Comparison of ENCODE assay signal across 28 cellular contexts in genomic region chr3:14153663-14154062, GRCh38.
"Had no signal": no experiment of that assay in that cellular context is flagged by ENCODE, and none has a peak within 500 bp of the region (broad histone marks: within the 10 kb centered on the region; RNA-seq: fewer than 3 reads in every experiment).

No MANE protein-coding gene starts in this region.

- H3K27me3 ChIP-seq: gastrocnemius medialis, ovary, sigmoid colon, thyroid gland, upper lobe of left lung had no signal

- H3K4me1 Mint-ChIP-seq: mesothelial cell of epicardium had no signal

- DNase-seq: activated CD4-positive, alpha-beta memory T cell treated with anti-CD3 and anti-CD28 coated beads for 36 hours; activated CD4-positive, alpha-beta T cell treated with anti-CD3 and anti-CD28 coated beads, Interleukin-2, amount 10 ng/mL, durations not matched to agents 24 days and 14 days; activated CD4-positive, CD25-positive, alpha-beta regulatory T cell treated with anti-CD3 and anti-CD28 coated beads, Interleukin-2, amount 50 U/mL, for 72 hours; activated effector memory CD4-positive, alpha-beta T cell treated with anti-CD3 and anti-CD28 coated beads, Interleukin-2, amount 50 U/mL, for 16 hours; activated naive CD4-positive, alpha-beta T cell treated with anti-CD3 and anti-CD28 coated beads for 36 hours; activated T-cell treated with anti-CD3 and anti-CD28 coated beads for 4 hours; anterior cingulate cortex; effector CD4-positive, alpha-beta T cell; gastrocnemius medialis; glutamatergic neuron; hippocampal formation; kidney; left colon; mammary epithelial cell; naive B cell; ovary; sigmoid colon; small intestine; stimulated activated CD4-positive, alpha-beta T cell treated with anti-CD3 and anti-CD28 coated beads, Interleukin-4, amount 100 ng/mL, for 24 hours; stimulated activated naive CD8-positive, alpha-beta T cell treated with anti-CD3 and anti-CD28 coated beads, Interleukin-15, amount 100 ng/mL, for 72 hours; substantia nigra; T-helper 2 cell; upper lobe of left lung had no signal

- H3K36me3 ChIP-seq: ovary had no signal

- H3K4me3 ChIP-seq: gastrocnemius medialis, ovary, sigmoid colon, thyroid gland, upper lobe of left lung had no signal

- H3K9me3 ChIP-seq: gastrocnemius medialis, ovary, sigmoid colon, thyroid gland, upper lobe of left lung had no signal

- H3K27me3 Mint-ChIP-seq: activated CD4-positive, alpha-beta memory T cell treated with anti-CD3 and anti-CD28 coated beads for 36 hours; activated CD4-positive, alpha-beta T cell treated with anti-CD3 and anti-CD28 coated beads, Interleukin-2, amount 10 ng/mL, durations not matched to agents 24 days and 14 days; naive B cell; progenitor cell of endocrine pancreas; stimulated activated memory B cell treated with anti-CD40 and anti-IgM and Interleukin-4, amounts not matched to agents 10 μg/mL and 1 μg/mL and 100 μg/mL, for 72 hours; stimulated activated naive CD8-positive, alpha-beta T cell treated with anti-CD3 and anti-CD28 coated beads, Interleukin-15, amount 100 ng/mL, for 72 hours had no signal

- H3K27ac ChIP-seq: gastrocnemius medialis, ovary, sigmoid colon, thyroid gland, upper lobe of left lung had no signal

- H3K9me3 Mint-ChIP-seq: activated CD4-positive, alpha-beta memory T cell treated with anti-CD3 and anti-CD28 coated beads for 36 hours; activated CD4-positive, alpha-beta T cell treated with anti-CD3 and anti-CD28 coated beads, Interleukin-2, amount 10 ng/mL, durations not matched to agents 24 days and 14 days; activated naive CD4-positive, alpha-beta T cell treated with anti-CD3 and anti-CD28 coated beads for 36 hours; mesothelial cell of epicardium; naive B cell; stimulated activated memory B cell treated with anti-CD40 and anti-IgM and Interleukin-4, amounts not matched to agents 10 μg/mL and 1 μg/mL and 100 μg/mL, for 72 hours; stimulated activated naive CD8-positive, alpha-beta T cell treated with anti-CD3 and anti-CD28 coated beads, Interleukin-15, amount 100 ng/mL, for 72 hours had no signal

- H3K4me1 ChIP-seq: sigmoid colon, thyroid gland, upper lobe of left lung had no signal

- H3K27ac Mint-ChIP-seq: activated CD4-positive, alpha-beta memory T cell treated with anti-CD3 and anti-CD28 coated beads for 36 hours; activated CD4-positive, alpha-beta T cell treated with anti-CD3 and anti-CD28 coated beads, Interleukin-2, amount 10 ng/mL, durations not matched to agents 24 days and 14 days; activated naive CD4-positive, alpha-beta T cell treated with anti-CD3 and anti-CD28 coated beads for 36 hours; mesothelial cell of epicardium; progenitor cell of endocrine pancreas; stimulated activated memory B cell treated with anti-CD40 and anti-IgM and Interleukin-4, amounts not matched to agents 10 μg/mL and 1 μg/mL and 100 μg/mL, for 72 hours; stimulated activated naive CD8-positive, alpha-beta T cell treated with anti-CD3 and anti-CD28 coated beads, Interleukin-15, amount 100 ng/mL, for 72 hours had no signal

- H3K4me3 Mint-ChIP-seq: activated CD4-positive, alpha-beta memory T cell treated with anti-CD3 and anti-CD28 coated beads for 36 hours; activated CD4-positive, alpha-beta T cell treated with anti-CD3 and anti-CD28 coated beads, Interleukin-2, amount 10 ng/mL, durations not matched to agents 24 days and 14 days; activated naive CD4-positive, alpha-beta T cell treated with anti-CD3 and anti-CD28 coated beads for 36 hours; mesothelial cell of epicardium; naive B cell; stimulated activated memory B cell treated with anti-CD40 and anti-IgM and Interleukin-4, amounts not matched to agents 10 μg/mL and 1 μg/mL and 100 μg/mL, for 72 hours; stimulated activated naive CD8-positive, alpha-beta T cell treated with anti-CD3 and anti-CD28 coated beads, Interleukin-15, amount 100 ng/mL, for 72 hours had no signal

- ATAC-seq: gastrocnemius medialis; left colon; SK-N-SH treated with all-trans-retinoic acid at 6 μM for 48 hours; stimulated activated memory B cell treated with anti-CD40 and anti-IgM and Interleukin-4, amounts not matched to agents 10 μg/mL and 1 μg/mL and 100 μg/mL, for 72 hours; stimulated activated naive CD8-positive, alpha-beta T cell treated with anti-CD3 and anti-CD28 coated beads, Interleukin-15, amount 100 ng/mL, for 72 hours had no signal
